Comparison of ENCODE assay signal across 27 cellular contexts in genomic region chr6:151092561-151092960, GRCh38.
"Had no signal": no experiment of that assay in that cellular context is flagged by ENCODE, and none has a peak within 500 bp of the region (broad histone marks: within the 10 kb centered on the region; RNA-seq: fewer than 3 reads in every experiment).

No MANE protein-coding gene starts in this region.

- H3K27ac ChIP-seq: esophagus squamous epithelium, gastrocnemius medialis, neutrophil, ovary, psoas muscle, skin epidermis, uterus had no signal

- DNase-seq: activated B cell treated with CpG ODN at 0.5 μM for 24 hours; activated CD4-positive, alpha-beta memory T cell treated with anti-CD3 and anti-CD28 coated beads for 36 hours; activated CD4-positive, alpha-beta T cell treated with anti-CD3 and anti-CD28 coated beads for 4 hours; activated gamma-delta T cell treated with Interleukin-2 at 50 U/mL for 16 hours; activated T-cell treated with anti-CD3 and anti-CD28 coated beads for 4 hours; anterior cingulate cortex; caudate nucleus; effector CD8-positive, alpha-beta T cell; esophagus squamous epithelium; gastrocnemius medialis; hippocampal formation; left ventricle myocardium superior; ovary; psoas muscle; stimulated activated CD4-positive, alpha-beta T cell treated with anti-CD3 and anti-CD28 coated beads, Interleukin-1b, Interleukin-23, amount 100 ng/mL, for 48 hours; stimulated activated naive CD8-positive, alpha-beta T cell treated with anti-CD3 and anti-CD28 coated beads, Interleukin-15, amount 100 ng/mL, for 72 hours; SW 1271; T-helper 17 cell; trophoblast cell; uterus had no signal

- H3K27me3 ChIP-seq: esophagus squamous epithelium, gastrocnemius medialis, neutrophil, ovary, uterus had no signal

- H3K27ac Mint-ChIP-seq: activated B cell treated with CpG ODN at 0.5 μM for 24 hours; activated CD4-positive, alpha-beta memory T cell treated with anti-CD3 and anti-CD28 coated beads for 36 hours; activated naive CD4-positive, alpha-beta T cell treated with anti-CD3 and anti-CD28 coated beads, Interleukin-2, amount 50 U/mL, for 24 hours; brain; dendritic cell treated with granulocyte-macrophage colony-stimulating factor and Interleukin-4, amounts not matched to agents 40 ng/mL and 50 ng/mL, for 4 days; natural killer cell treated with Interleukin-12 subunit alpha and Interleukin-12 subunit beta and Interleukin-15 and Interleukin-18, amount 100 ng/mL, for 72 hours; T-helper 17 cell had no signal

- H3K36me3 Mint-ChIP-seq: natural killer cell treated with Interleukin-12 subunit alpha and Interleukin-12 subunit beta and Interleukin-15 and Interleukin-18, amount 100 ng/mL, for 72 hours had no signal

- H3K27me3 Mint-ChIP-seq: activated B cell treated with CpG ODN at 0.5 μM for 24 hours; activated CD4-positive, alpha-beta memory T cell treated with anti-CD3 and anti-CD28 coated beads for 36 hours; activated naive CD4-positive, alpha-beta T cell treated with anti-CD3 and anti-CD28 coated beads, Interleukin-2, amount 50 U/mL, for 24 hours; brain; dendritic cell treated with granulocyte-macrophage colony-stimulating factor and Interleukin-4, amounts not matched to agents 40 ng/mL and 50 ng/mL, for 4 days; natural killer cell treated with Interleukin-12 subunit alpha and Interleukin-12 subunit beta and Interleukin-15 and Interleukin-18, amount 100 ng/mL, for 72 hours; stimulated activated naive CD8-positive, alpha-beta T cell treated with anti-CD3 and anti-CD28 coated beads, Interleukin-15, amount 100 ng/mL, for 72 hours; T-helper 17 cell had no signal

- ATAC-seq: gastrocnemius medialis; left ventricle myocardium superior; natural killer cell treated with Interleukin-12 subunit alpha and Interleukin-12 subunit beta and Interleukin-15 and Interleukin-18, amount 100 ng/mL, for 72 hours; psoas muscle; right cardiac atrium; stimulated activated naive CD8-positive, alpha-beta T cell treated with anti-CD3 and anti-CD28 coated beads, Interleukin-15, amount 100 ng/mL, for 72 hours; T-helper 17 cell had no signal

- H3K4me3 ChIP-seq: esophagus squamous epithelium, gastrocnemius medialis, ovary, psoas muscle, skin epidermis, uterus had no signal

- H3K4me3 Mint-ChIP-seq: activated B cell treated with CpG ODN at 0.5 μM for 24 hours; activated CD4-positive, alpha-beta memory T cell treated with anti-CD3 and anti-CD28 coated beads for 36 hours; activated naive CD4-positive, alpha-beta T cell treated with anti-CD3 and anti-CD28 coated beads, Interleukin-2, amount 50 U/mL, for 24 hours; brain; dendritic cell treated with granulocyte-macrophage colony-stimulating factor and Interleukin-4, amounts not matched to agents 40 ng/mL and 50 ng/mL, for 4 days; natural killer cell treated with Interleukin-12 subunit alpha and Interleukin-12 subunit beta and Interleukin-15 and Interleukin-18, amount 100 ng/mL, for 72 hours; stimulated activated naive CD8-positive, alpha-beta T cell treated with anti-CD3 and anti-CD28 coated beads, Interleukin-15, amount 100 ng/mL, for 72 hours; T-helper 17 cell had no signal

- H3K9me3 ChIP-seq: esophagus squamous epithelium, gastrocnemius medialis, neutrophil, ovary, psoas muscle, uterus had no signal

- H3K4me1 ChIP-seq: esophagus squamous epithelium, gastrocnemius medialis, psoas muscle, uterus had no signal

- H3K4me1 Mint-ChIP-seq: activated naive CD4-positive, alpha-beta T cell treated with anti-CD3 and anti-CD28 coated beads, Interleukin-2, amount 50 U/mL, for 24 hours; T-helper 17 cell had no signal

- H3K36me3 ChIP-seq: esophagus squamous epithelium, gastrocnemius medialis, neutrophil, ovary, uterus had no signal

- H3K9me3 Mint-ChIP-seq: activated CD4-positive, alpha-beta memory T cell treated with anti-CD3 and anti-CD28 coated beads for 36 hours; activated naive CD4-positive, alpha-beta T cell treated with anti-CD3 and anti-CD28 coated beads, Interleukin-2, amount 50 U/mL, for 24 hours; dendritic cell treated with granulocyte-macrophage colony-stimulating factor and Interleukin-4, amounts not matched to agents 40 ng/mL and 50 ng/mL, for 4 days; natural killer cell treated with Interleukin-12 subunit alpha and Interleukin-12 subunit beta and Interleukin-15 and Interleukin-18, amount 100 ng/mL, for 72 hours; stimulated activated naive CD8-positive, alpha-beta T cell treated with anti-CD3 and anti-CD28 coated beads, Interleukin-15, amount 100 ng/mL, for 72 hours had no signal
